Comparison of ENCODE assay signal across 9 cellular contexts in genomic region chr1:19081218-19081893, GRCh38.
A peak's percentile ranks its signal among the peaks of the same experiment; 100 is the strongest.
DNase-seq lines count a peak whose midpoint lies in the region; ATAC-seq and TF ChIP-seq lines count a peak whose summit lies in the region.
"Had no signal": no experiment of that assay in that cellular context is flagged by ENCODE, and none has a peak within 500 bp of the region (broad histone marks: within the 10 kb centered on the region; RNA-seq: fewer than 3 reads in every experiment).

No MANE protein-coding gene starts in this region.

- no peak for TF ChIP-seq RAD21 in liver (IDR thresholded peaks at IDR 0.05)

- intact Hi-C loops in activated naive CD4-positive, alpha-beta T cell treated with anti-CD3 and anti-CD28 coated beads for 36 hours (cut with micrococcal nuclease): no loop called here
- intact Hi-C loops in breast epithelium (cut with DNase I; ENCODE audit: low total_unique reads) (no loop called here), uterus (cut with DNase I; ENCODE audit: low total_unique reads) (no loop called here)

- no peaks in the 10 kb centered on the region for H3K27me3 Mint-ChIP-seq in activated naive CD4-positive, alpha-beta T cell treated with anti-CD3 and anti-CD28 coated beads for 36 hours (ENCODE audit: low read depth)
- H3K27me3 Mint-ChIP-seq in activated CD8-positive, alpha-beta memory T cell treated with anti-CD3 and anti-CD28 coated beads, Interleukin-2, amount 10 ng/mL, durations not matched to agents 7 days and 5 days: no peaks in the 10 kb centered on the region
- no peaks in the 10 kb centered on the region for H3K27me3 Mint-ChIP-seq in activated T-cell treated with anti-CD3 and anti-CD28 coated beads, Interleukin-2, amount 50 U/mL, for 24 hours

- peaks cover 58% of the 10 kb centered on the region for H3K36me3 Mint-ChIP-seq in activated naive CD4-positive, alpha-beta T cell treated with anti-CD3 and anti-CD28 coated beads for 36 hours (ENCODE audit: low read depth)
- peaks cover 55% of the 10 kb centered on the region for H3K36me3 Mint-ChIP-seq in activated CD8-positive, alpha-beta memory T cell treated with anti-CD3 and anti-CD28 coated beads, Interleukin-2, amount 10 ng/mL, durations not matched to agents 7 days and 5 days
- H3K36me3 Mint-ChIP-seq in activated T-cell treated with anti-CD3 and anti-CD28 coated beads, Interleukin-2, amount 50 U/mL, for 24 hours (ENCODE audit: low read depth): peaks cover 97% of the 10 kb centered on the region

- TF ChIP-seq CTCF in breast epithelium (IDR thresholded peaks at IDR 0.05): no peak
- no peak for TF ChIP-seq CTCF in liver (IDR thresholded peaks at IDR 0.05; ENCODE audit: low read depth, low read length, missing input control)
- TF ChIP-seq CTCF in uterus (IDR thresholded peaks at IDR 0.05): no peak

- H3K9me3 ChIP-seq in breast epithelium (no peaks in the 10 kb centered on the region), liver (ENCODE audit: control insufficient read depth in 4 of 4, low read length in 3 of 4) (no peaks in the 10 kb centered on the region), uterus (no peaks in the 10 kb centered on the region)
- H3K9me3 ChIP-seq: SK-N-SH had no signal

- TF ChIP-seq POLR2A in breast epithelium (IDR thresholded peaks at IDR 0.05): no peak
- no peak for TF ChIP-seq POLR2A in uterus (IDR thresholded peaks at IDR 0.05)

- H3K4me1 ChIP-seq in breast epithelium: no peaks in the 10 kb centered on the region
- H3K4me1 ChIP-seq in liver (ENCODE audit: control insufficient read depth in 4 of 4, insufficient read depth in 4 of 4, low read length in 3 of 4): peaks cover 13 to 47% (median 43%) of the 10 kb centered on the region in 4 donors
- no peaks in the 10 kb centered on the region for H3K4me1 ChIP-seq in uterus

- ATAC-seq in activated CD8-positive, alpha-beta memory T cell treated with anti-CD3 and anti-CD28 coated beads, Interleukin-2, amount 10 ng/mL, durations not matched to agents 7 days and 5 days: no peak

- H3K27me3 ChIP-seq in breast epithelium: no peaks in the 10 kb centered on the region
- no peaks in the 10 kb centered on the region for H3K27me3 ChIP-seq in liver (ENCODE audit: control insufficient read depth in 4 of 4, insufficient read depth in 4 of 4, low read length in 3 of 4)
- H3K27me3 ChIP-seq in uterus: no peaks in the 10 kb centered on the region

- WGBS in liver: 74% methylated on average over 21 of the region's 21 CpGs

- H3K27ac Mint-ChIP-seq in activated naive CD4-positive, alpha-beta T cell treated with anti-CD3 and anti-CD28 coated beads for 36 hours: peak overlapping the region; percentile 47
- H3K27ac Mint-ChIP-seq in activated CD8-positive, alpha-beta memory T cell treated with anti-CD3 and anti-CD28 coated beads, Interleukin-2, amount 10 ng/mL, durations not matched to agents 7 days and 5 days: no peak overlapping the region
- no peak overlapping the region for H3K27ac Mint-ChIP-seq in activated T-cell treated with anti-CD3 and anti-CD28 coated beads, Interleukin-2, amount 50 U/mL, for 24 hours

- CTCF ChIA-PET in activated naive CD4-positive, alpha-beta T cell treated with anti-CD3 and anti-CD28 coated beads for 36 hours (lab: Charles Lee): no interaction called here
- CTCF ChIA-PET in activated CD8-positive, alpha-beta memory T cell treated with anti-CD3 and anti-CD28 coated beads, Interleukin-2, amount 10 ng/mL, durations not matched to agents 7 days and 5 days (lab: Charles Lee): no interaction called here

- no peak for DNase-seq in activated naive CD4-positive, alpha-beta T cell treated with anti-CD3 and anti-CD28 coated beads for 36 hours
- no peak for DNase-seq in activated naive CD4-positive, alpha-beta T cell (lab: John Stamatoyannopoulos, UW)
- DNase-seq in breast epithelium (ENCODE audit: low spot score in 2 of 2): no peak
- no peak for DNase-seq in uterus
- no peak for DNase-seq in activated CD8-positive, alpha-beta memory T cell treated with anti-CD3 and anti-CD28 coated beads, Interleukin-2, amount 10 ng/mL, durations not matched to agents 7 days and 5 days
- no peak for DNase-seq in activated T-cell treated with anti-CD3 and anti-CD28 coated beads, Interleukin-2, amount 50 U/mL, for 24 hours
- no peak for DNase-seq in DMS 273 treated with DMSO at 0.1 percent for 48 hours (lab: John Stamatoyannopoulos, UW)
- DNase-seq: SK-N-SH had no signal

- H3K9ac ChIP-seq in liver (ENCODE audit: low read depth in 1 of 2, low read length in 2 of 2): no peak overlapping the region
- H3K9ac ChIP-seq: SK-N-SH had no signal

- no peaks in the 10 kb centered on the region for H3K4me1 Mint-ChIP-seq in activated naive CD4-positive, alpha-beta T cell treated with anti-CD3 and anti-CD28 coated beads for 36 hours (ENCODE audit: low read depth)
- H3K4me1 Mint-ChIP-seq in activated CD8-positive, alpha-beta memory T cell treated with anti-CD3 and anti-CD28 coated beads, Interleukin-2, amount 10 ng/mL, durations not matched to agents 7 days and 5 days: peaks cover 6% of the 10 kb centered on the region
- H3K4me1 Mint-ChIP-seq in activated T-cell treated with anti-CD3 and anti-CD28 coated beads, Interleukin-2, amount 50 U/mL, for 24 hours (ENCODE audit: low read depth): peaks cover 6% of the 10 kb centered on the region

- no peak overlapping the region for H3K4me3 Mint-ChIP-seq in activated naive CD4-positive, alpha-beta T cell treated with anti-CD3 and anti-CD28 coated beads for 36 hours
- H3K4me3 Mint-ChIP-seq in activated CD8-positive, alpha-beta memory T cell treated with anti-CD3 and anti-CD28 coated beads, Interleukin-2, amount 10 ng/mL, durations not matched to agents 7 days and 5 days: no peak overlapping the region
- H3K4me3 Mint-ChIP-seq in activated T-cell treated with anti-CD3 and anti-CD28 coated beads, Interleukin-2, amount 50 U/mL, for 24 hours: no peak overlapping the region

- H3K27ac ChIP-seq in breast epithelium: peak overlapping the region; percentile 48 to 72
- peak overlapping the region; percentile 88 to 90 for H3K27ac ChIP-seq in liver (ENCODE audit: low read depth in 1 of 2, low read length in 2 of 2)
- peak overlapping the region; percentile 48 to 55 for H3K27ac ChIP-seq in uterus

- H3K36me3 ChIP-seq in breast epithelium: no peaks in the 10 kb centered on the region
- peaks cover 12 to 51% (median 38%) of the 10 kb centered on the region in 4 donors for H3K36me3 ChIP-seq in liver (ENCODE audit: control insufficient read depth in 4 of 4, insufficient read depth in 3 of 4, low read depth in 1 of 4, low read length in 3 of 4)
- no peaks in the 10 kb centered on the region for H3K36me3 ChIP-seq in uterus

- no peaks in the 10 kb centered on the region for H3K9me3 Mint-ChIP-seq in activated naive CD4-positive, alpha-beta T cell treated with anti-CD3 and anti-CD28 coated beads for 36 hours
- H3K9me3 Mint-ChIP-seq in activated CD8-positive, alpha-beta memory T cell treated with anti-CD3 and anti-CD28 coated beads, Interleukin-2, amount 10 ng/mL, durations not matched to agents 7 days and 5 days (ENCODE audit: low read depth): no peaks in the 10 kb centered on the region
- no peaks in the 10 kb centered on the region for H3K9me3 Mint-ChIP-seq in activated T-cell treated with anti-CD3 and anti-CD28 coated beads, Interleukin-2, amount 50 U/mL, for 24 hours

- H3K4me3 ChIP-seq in breast epithelium: peak overlapping the region in 2 of 3 donors; percentile 13 to 42
- no peak overlapping the region for H3K4me3 ChIP-seq in liver (ENCODE audit: low read depth in 1 of 3, low read length in 3 of 3)
- no peak overlapping the region for H3K4me3 ChIP-seq in uterus

TF ChIP-seq in liver, 16 proteins besides CTCF, POLR2A, EP300 and RAD21:
- TF ChIP-seq GABPA (IDR thresholded peaks at IDR 0.05 in 1 of 2, conservative IDR thresholded peaks at IDR 0.05 in 1 of 2): no peak
- TF ChIP-seq MAX (IDR thresholded peaks at IDR 0.05): no peak
- no peak for TF ChIP-seq SP1 (IDR thresholded peaks at IDR 0.05)
- TF ChIP-seq EGR1 (IDR thresholded peaks at IDR 0.05; ENCODE audit: low read depth in 2 of 2): no peak

Comparison
In these comparisons a context has a peak if more than half of its experiments do, and no peak if none do; other contexts are left out.
1. H3K4me3 ChIP-seq: peak in breast epithelium (2 of 3); none in liver (0 of 3) and uterus (0 of 2).
2. Peak in every context shown above with its lines, with median percentiles within 50 percentile points of each other: H3K27ac ChIP-seq.